In the genomic region with DNA sequence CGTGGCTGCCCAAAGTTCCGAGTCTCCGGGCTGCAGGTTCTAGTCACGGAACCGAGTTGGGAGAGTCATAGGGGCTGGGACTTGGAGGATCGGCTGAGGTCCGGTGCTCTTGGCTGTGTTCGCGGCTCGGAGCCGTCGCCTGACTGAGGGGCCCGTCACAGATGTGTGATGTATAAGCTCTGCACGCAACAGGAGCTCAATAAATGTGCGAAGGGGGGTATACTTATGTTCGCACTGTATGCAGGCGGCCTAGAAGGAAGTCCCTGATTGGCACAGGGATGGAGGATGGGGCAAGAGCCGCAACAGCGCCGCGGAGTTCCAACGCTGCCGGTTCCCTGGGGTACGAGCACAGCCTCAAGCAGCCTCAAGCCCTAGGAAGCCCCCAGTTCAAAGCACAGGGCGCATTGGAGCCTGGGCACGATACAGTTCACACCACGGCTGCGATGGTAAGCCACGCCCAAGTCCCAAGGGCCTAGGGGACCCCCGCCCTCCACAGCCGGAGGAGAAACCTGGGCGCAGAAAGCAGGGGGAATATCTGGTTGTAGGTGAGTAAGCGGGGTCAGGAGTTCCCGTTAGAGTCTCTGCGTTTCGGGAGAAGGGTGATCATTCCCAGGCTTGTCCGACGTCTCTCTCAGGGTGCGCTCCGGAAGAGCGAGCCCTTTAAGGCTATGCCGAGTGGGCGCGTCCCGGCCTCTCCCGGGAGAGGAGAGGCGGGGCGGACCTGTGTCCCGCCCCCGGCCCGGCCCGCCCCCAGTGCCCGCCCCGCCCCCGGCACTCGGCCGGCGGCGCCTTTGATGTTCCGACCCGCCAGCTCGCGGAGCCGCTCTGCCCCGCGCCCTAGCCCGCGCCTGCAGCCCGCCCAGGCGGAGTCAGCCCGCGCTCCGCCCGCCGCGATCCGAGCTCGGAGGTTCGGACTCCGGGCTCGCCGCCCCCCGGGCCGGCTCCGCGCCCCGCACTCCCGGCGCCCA, we compare ENCODE assay signal across 8 cellular contexts. TPM values are rescaled to one million over a fixed set of nuclear protein-coding genes. Genes with fewer than 3 reads are reported as not detected.
DNase-seq lines count a peak whose midpoint lies in the region; ATAC-seq and TF ChIP-seq lines count a peak whose summit lies in the region.

A gene (plus strand): TSS at position 774 of the 968 bp plus-strand sequence. CDS start 226 bp downstream, outside the sequence.

- intact Hi-C loops in heart right ventricle (cut with DNase I): no loop called here

- no peak for TF ChIP-seq CTCF in GM06990 (IDR thresholded peaks at IDR 0.05; ENCODE audit: insufficient read depth, low read length, poor library complexity, severe bottlenecking)
- no peak for TF ChIP-seq CTCF in LNCaP clone FGC (IDR thresholded peaks at IDR 0.05; ENCODE audit: control insufficient read depth, extremely low read depth, insufficient read depth)
- no peak for TF ChIP-seq CTCF in SU-DHL-6 (IDR thresholded peaks at IDR 0.05; ENCODE audit: insufficient read depth, low read length, poor library complexity, severe bottlenecking)
- no peak for TF ChIP-seq CTCF in heart right ventricle (IDR thresholded peaks at IDR 0.05)
- no peak for TF ChIP-seq CTCF in parathyroid adenoma (IDR thresholded peaks at IDR 0.05)

- H3K4me1 ChIP-seq in adipocyte (ENCODE audit: control insufficient read depth, insufficient read depth, low read length): peaks cover 13% of the 10 kb centered on the region
- H3K4me1 ChIP-seq in heart right ventricle: peaks cover 3 to 22% (median 14%) of the 10 kb centered on the region in 9 donors
- H3K4me1 ChIP-seq in parathyroid adenoma: peaks cover 9% of the 10 kb centered on the region

- 1% methylated on average over 57 to 89 of the region's 89 CpGs for WGBS in heart right ventricle, 2 donors

- H4K20me1 ChIP-seq in SU-DHL-6 (ENCODE audit: low read depth, low read length): no peaks in the 10 kb centered on the region

- DNase-seq in GM06990 (ENCODE audit: extremely low read depth, insufficient read length): peak; percentile 81
- DNase-seq in H4 (ENCODE audit: low spot score): peak; percentile 64
- DNase-seq in LNCaP clone FGC (ENCODE audit: low read depth): peak; percentile 6
- DNase-seq in adipocyte (ENCODE audit: low read depth): peak; percentile 92
- peak; percentile 56 to 79 for DNase-seq in heart right ventricle
- no peak for DNase-seq in KG1 (lab: John Stamatoyannopoulos, UW)

- peak within 1 kb of the TSS; percentile 41; the same call in 1 of the 2 replicates for H3K9ac ChIP-seq in SU-DHL-6 (ENCODE audit: low read length)
- peak within 1 kb of the TSS; percentile 78 for H3K9ac ChIP-seq in adipocyte (ENCODE audit: low read length)
- H3K9ac ChIP-seq in parathyroid adenoma: no peak within 1 kb of the TSS

- H3F3A ChIP-seq in SU-DHL-6 (ENCODE audit: insufficient read depth): no peaks in the 10 kb centered on the region

- H3K27ac ChIP-seq in SU-DHL-6 (ENCODE audit: low read depth, low read length): no peak within 1 kb of the TSS
- peak within 1 kb of the TSS in 1 of 10 donors; percentile 81 for H3K27ac ChIP-seq in heart right ventricle
- no peak within 1 kb of the TSS for H3K27ac ChIP-seq in parathyroid adenoma

- peak; percentile 93 to 96 (median 94) for ATAC-seq in heart right ventricle

- peak within 1 kb of the TSS; percentile 86 for H2AFZ ChIP-seq in SU-DHL-6 (ENCODE audit: low read depth, low read length, severe bottlenecking)
- H2AFZ ChIP-seq in parathyroid adenoma: peak within 1 kb of the TSS; percentile 94

- H3K9me3 ChIP-seq in SU-DHL-6 (ENCODE audit: insufficient read depth, low read length) (no peaks in the 10 kb centered on the region), adipocyte (ENCODE audit: control insufficient read depth, low read length) (no peaks in the 10 kb centered on the region), heart right ventricle (no peaks in the 10 kb centered on the region), parathyroid adenoma (ENCODE audit: control insufficient read depth, low read length) (no peaks in the 10 kb centered on the region)

- H3K4me3 ChIP-seq in GM06990 (replicated peaks; ENCODE audit: low read depth, low read length): peak within 1 kb of the TSS; percentile 69
- H3K4me3 ChIP-seq in LNCaP clone FGC (ENCODE audit: low read depth, low read length): peak within 1 kb of the TSS; percentile 56
- H3K4me3 ChIP-seq in SU-DHL-6 (ENCODE audit: insufficient read depth, low read length, poor library complexity, severe bottlenecking): peak within 1 kb of the TSS; percentile 52
- peak within 1 kb of the TSS; percentile 85 for H3K4me3 ChIP-seq in adipocyte (ENCODE audit: low read length)
- peak within 1 kb of the TSS; percentile 22 to 73 (median 56) for H3K4me3 ChIP-seq in heart right ventricle
- H3K4me3 ChIP-seq in parathyroid adenoma (ENCODE audit: low read depth, low read length): peak within 1 kb of the TSS; percentile 56

- H3K79me2 ChIP-seq in SU-DHL-6 (ENCODE audit: insufficient read depth, low read length): no peaks in the 10 kb centered on the region
- no peaks in the 10 kb centered on the region for H3K79me2 ChIP-seq in parathyroid adenoma

- H3K4me2 ChIP-seq in SU-DHL-6 (ENCODE audit: low read depth, low read length, poor library complexity, severe bottlenecking): peak within 1 kb of the TSS; percentile 68
- peak within 1 kb of the TSS; percentile 78 for H3K4me2 ChIP-seq in parathyroid adenoma (ENCODE audit: low read length)

- H3K27me3 ChIP-seq in GM06990 (replicated peaks; ENCODE audit: control insufficient read depth, insufficient read depth, low read length): no peaks in the 10 kb centered on the region
- no peaks in the 10 kb centered on the region for H3K27me3 ChIP-seq in SU-DHL-6 (ENCODE audit: low read length)
- no peaks in the 10 kb centered on the region for H3K27me3 ChIP-seq in adipocyte (replicated peaks; ENCODE audit: control insufficient read depth, insufficient read depth, low read length)
- peaks cover 0 to 45% (median 28%) of the 10 kb centered on the region in 7 donors for H3K27me3 ChIP-seq in heart right ventricle
- H3K27me3 ChIP-seq in parathyroid adenoma (ENCODE audit: control insufficient read depth, insufficient read depth, low read length): no peaks in the 10 kb centered on the region

- H3K9me2 ChIP-seq in SU-DHL-6 (replicated peaks; ENCODE audit: insufficient read depth, low read length): no peaks in the 10 kb centered on the region

- H3K36me3 ChIP-seq in GM06990 (ENCODE audit: control insufficient read depth, insufficient read depth, low read length) (no peaks in the 10 kb centered on the region; the same call in none of the 2 replicates), SU-DHL-6 (ENCODE audit: low read length) (no peaks in the 10 kb centered on the region), adipocyte (ENCODE audit: control insufficient read depth, insufficient read depth, low read length, severe bottlenecking) (no peaks in the 10 kb centered on the region), heart right ventricle (no peaks in the 10 kb centered on the region), parathyroid adenoma (ENCODE audit: control insufficient read depth, insufficient read depth, low read length) (no peaks in the 10 kb centered on the region)

RNA-seq across cellular contexts. Expression of the gene that starts here (rescaled TPM):
- 1.5 and 2.9 TPM in 2 replicates for total RNA-seq in H4 (2014; rRNA removed; shearing (Covaris generic))
- total RNA-seq in heart right ventricle: 1 to 10 TPM in 9 of 10 donors, under 1 TPM in 1; 0.42 to 5.9 (median 2.0) TPM
- 1 to 10 TPM; 1.0 TPM for polyA plus RNA-seq in heart right ventricle
